ENCODE assay signal across 5 cellular contexts in the genomic region with DNA sequence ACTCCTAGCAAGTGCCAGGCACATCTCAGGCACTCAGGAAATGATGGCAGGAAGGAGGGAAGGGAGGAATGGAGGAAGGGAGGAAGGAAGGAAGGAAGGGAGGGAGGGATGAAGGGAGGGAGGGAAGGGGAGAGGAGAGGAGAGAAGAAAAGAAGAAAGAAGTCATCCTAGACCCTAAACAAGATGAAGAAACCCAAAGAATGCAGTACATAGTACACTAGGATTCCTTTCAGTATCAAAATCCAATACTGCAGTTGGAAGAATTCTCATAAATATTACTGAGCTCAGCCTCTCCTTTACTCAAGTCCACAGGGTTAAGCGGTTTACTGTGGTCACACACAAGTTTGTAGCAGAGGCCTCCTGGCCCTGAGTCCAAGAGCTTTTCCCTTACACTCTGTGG.
"Had no signal": no experiment of that assay in that cellular context is flagged by ENCODE, and none has a peak within 500 bp of the region (broad histone marks: within the 10 kb centered on the region; RNA-seq: fewer than 3 reads in every experiment).

No MANE protein-coding gene starts in this region.

- H3K9ac ChIP-seq: KMS-11 had no signal

- H3K27ac ChIP-seq: HL-60, KMS-11 had no signal

- H3K4me2 ChIP-seq: KMS-11 had no signal

- DNase-seq: KBM-7, KG1 had no signal

- FAIRE-seq: HTR-8/SVneo had no signal
